In genomic region chr2:89243114-89243707, GRCh38 we compare ENCODE assay signal across 8 cellular contexts.
DNase-seq lines count a peak whose midpoint lies in the region; ATAC-seq and TF ChIP-seq lines count a peak whose summit lies in the region.
"Not testable (repeated sequence)": the region's sequence is repeated elsewhere in the genome, so short reads cannot be mapped to it uniquely, and the experiment has no call there.

No MANE protein-coding gene starts in this region.

- not testable (repeated sequence) for H3K4me3 ChIP-seq in DOHH2 (ENCODE audit: low read length)

- not testable (repeated sequence) for H3F3A ChIP-seq in DOHH2 (ENCODE audit: control insufficient read depth, insufficient read depth)

- H3K27ac ChIP-seq in DOHH2 (ENCODE audit: low read depth, low read length): not testable (repeated sequence)

- H3K9me2 ChIP-seq in DOHH2 (replicated peaks; ENCODE audit: control insufficient read depth, low read length): not testable (repeated sequence)

- H3K36me3 ChIP-seq in DOHH2 (ENCODE audit: control insufficient read depth, low read length): not testable (repeated sequence)

- DNase-seq in foreskin melanocyte: peak; percentile 0
- DNase-seq in stimulated activated CD4-positive, alpha-beta T cell treated with anti-CD3 and anti-CD28 coated beads, Interleukin-15, amount 100 ng/mL, for 24 hours: peak; percentile 2

- not testable (repeated sequence) for H4K20me1 ChIP-seq in DOHH2 (ENCODE audit: control insufficient read depth, insufficient read depth, low read depth, low read length)

- not testable (repeated sequence) for H3K79me2 ChIP-seq in DOHH2 (ENCODE audit: control insufficient read depth, low read length)

- ATAC-seq in GM19025 (IDR thresholded peaks at IDR 0.05; ENCODE audit: low read depth, unreplicated experiment) (peak; percentile 79), GM21723 (IDR thresholded peaks at IDR 0.05; ENCODE audit: unreplicated experiment) (peak; percentile 96), HG03025 (IDR thresholded peaks at IDR 0.05; ENCODE audit: low FRiP score, unreplicated experiment) (peak; percentile 84), HG03575 (IDR thresholded peaks at IDR 0.05; ENCODE audit: extremely low read depth, insufficient number of reproducible peaks, low FRiP score, unreplicated experiment) (peak; percentile 97)
- ATAC-seq in activated CD4-positive, CD25-positive, alpha-beta regulatory T cell treated with anti-CD3 and anti-CD28 coated beads, Interleukin-2, amount 50 U/mL, for 24 hours: peak; percentile 32 to 59

- H3K9me3 ChIP-seq in DOHH2 (ENCODE audit: control insufficient read depth, insufficient read depth, low read length): not testable (repeated sequence)

- peaks cover 23% of the 10 kb centered on the region for H3K4me1 ChIP-seq in DOHH2 (ENCODE audit: control insufficient read depth, low read length)

- H3K27me3 ChIP-seq in DOHH2 (ENCODE audit: control insufficient read depth, low read length): not testable (repeated sequence)

- H3K4me2 ChIP-seq in DOHH2 (ENCODE audit: low read length): 0 out of 2 replicates have a peak overlapping the region, but pooled peaks have one; percentile 11

- peak; percentile 48 for TF ChIP-seq CTCF in DOHH2 (IDR thresholded peaks at IDR 0.05; ENCODE audit: low read depth, low read length, poor library complexity, severe bottlenecking)

Comparison
In these comparisons a context has a peak if more than half of its experiments do, and no peak if none do; other contexts are left out.
1. ATAC-seq: peak in every context shown above with its lines; median percentile 97 in HG03575; 96 in GM21723; 84 in HG03025; 79 in GM19025; 46 in activated CD4-positive, CD25-positive, alpha-beta regulatory T cell treated with anti-CD3 and anti-CD28 coated beads, Interleukin-2, amount 50 U/mL, for 24 hours.